ENCODE assay signal across 14 cellular contexts in genomic region chr2:134167015-134167414, GRCh38.
DNase-seq lines count a peak whose midpoint lies in the region; ATAC-seq and TF ChIP-seq lines count a peak whose summit lies in the region.
"Had no signal": no experiment of that assay in that cellular context is flagged by ENCODE, and none has a peak within 500 bp of the region (broad histone marks: within the 10 kb centered on the region; RNA-seq: fewer than 3 reads in every experiment).

No MANE protein-coding gene starts in this region.

- H3K27ac Mint-ChIP-seq in activated naive CD4-positive, alpha-beta T cell treated with anti-CD3 and anti-CD28 coated beads, Interleukin-2, amount 50 U/mL, for 24 hours = peak overlapping the region; percentile 79
- H3K27ac Mint-ChIP-seq in activated naive CD4-positive, alpha-beta T cell treated with anti-CD3 and anti-CD28 coated beads, Interleukin-2, amount 50 U/mL, for 72 hours = no peak overlapping the region

- peaks cover 6% of the 10 kb centered on the region for H3K36me3 Mint-ChIP-seq in activated naive CD4-positive, alpha-beta T cell treated with anti-CD3 and anti-CD28 coated beads, Interleukin-2, amount 50 U/mL, for 24 hours
- H3K36me3 Mint-ChIP-seq in activated naive CD4-positive, alpha-beta T cell treated with anti-CD3 and anti-CD28 coated beads, Interleukin-2, amount 50 U/mL, for 72 hours = peaks cover 6 to 11% of the 10 kb centered on the region in 2 donors

- DNase-seq in activated naive CD4-positive, alpha-beta T cell treated with anti-CD3 and anti-CD28 coated beads, Interleukin-2, amount 50 U/mL, for 72 hours (ENCODE audit: low spot score in 2 of 2) = no peak
- DNase-seq in RWPE1 (ENCODE audit: low spot score) (peak; percentile 49), epithelial cell of prostate (ENCODE audit: low read depth, low spot score) (no peak), superior temporal gyrus (ENCODE audit: extremely low spot score) (peak; percentile 46), hypothalamus (lab: John Stamatoyannopoulos, UW) (no peak), inferior parietal cortex (ENCODE audit: extremely low spot score) (no peak)
- DNase-seq: activated CD4-positive, alpha-beta T cell treated with anti-CD3 and anti-CD28 coated beads for 4 hours; dorsolateral prefrontal cortex; NCI-H510A; PC-3; stomach; T-helper 2 cell had no signal

- ATAC-seq in activated naive CD4-positive, alpha-beta T cell treated with anti-CD3 and anti-CD28 coated beads, Interleukin-2, amount 50 U/mL, for 72 hours = no peak
- no peak for ATAC-seq in GM21528 (IDR thresholded peaks at IDR 0.05; ENCODE audit: low FRiP score, unreplicated experiment)
- ATAC-seq: PC-3 had no signal

- CTCF ChIA-PET in RWPE1 (lab: Yijun Ruan, JAX) = interaction anchor here (0.6 kb wide), 1 partner anchor 94 kb away, joined by 3 read pairs; no protein-coding TSS in a partner anchor

- TF ChIP-seq CTCF in RWPE1 (conservative IDR thresholded peaks at IDR 0.05; ENCODE audit: low read depth) = no peak

- POLR2A ChIA-PET in RWPE1 (lab: Yijun Ruan, JAX; ENCODE audit: low non-redundant PET) = no interaction called here

- H3K9me3 Mint-ChIP-seq in activated naive CD4-positive, alpha-beta T cell treated with anti-CD3 and anti-CD28 coated beads, Interleukin-2, amount 50 U/mL, for 24 hours = peaks cover 7% of the 10 kb centered on the region
- H3K9me3 Mint-ChIP-seq in activated naive CD4-positive, alpha-beta T cell treated with anti-CD3 and anti-CD28 coated beads, Interleukin-2, amount 50 U/mL, for 72 hours = peaks cover 0 to 5% of the 10 kb centered on the region in 2 donors

- H3K4me1 Mint-ChIP-seq in activated naive CD4-positive, alpha-beta T cell treated with anti-CD3 and anti-CD28 coated beads, Interleukin-2, amount 50 U/mL, for 24 hours = peaks cover 92% of the 10 kb centered on the region

- H3K27ac ChIP-seq in RWPE1 (no peak overlapping the region), epithelial cell of prostate (peak overlapping the region; percentile 77)
- H3K27ac ChIP-seq: stomach had no signal

- H3K27me3 Mint-ChIP-seq in activated naive CD4-positive, alpha-beta T cell treated with anti-CD3 and anti-CD28 coated beads, Interleukin-2, amount 50 U/mL, for 24 hours = no peaks in the 10 kb centered on the region

- H3K4me3 Mint-ChIP-seq in activated naive CD4-positive, alpha-beta T cell treated with anti-CD3 and anti-CD28 coated beads, Interleukin-2, amount 50 U/mL, for 24 hours = no peak overlapping the region

Comparison
In these comparisons a context has a peak if more than half of its experiments do, and no peak if none do; other contexts are left out.
1. DNase-seq: peak in RWPE1 (single experiment) and superior temporal gyrus (single experiment); none in activated naive CD4-positive, alpha-beta T cell treated with anti-CD3 and anti-CD28 coated beads, Interleukin-2, amount 50 U/mL, for 72 hours (0 of 2), epithelial cell of prostate (single experiment), hypothalamus (0 of 51) and inferior parietal cortex (single experiment).